ENCODE assay signal across 9 cellular contexts in genomic region chr4:110869862-110870577, GRCh38.
A peak's percentile ranks its signal among the peaks of the same experiment; 100 is the strongest.
DNase-seq lines count a peak whose midpoint lies in the region; ATAC-seq and TF ChIP-seq lines count a peak whose summit lies in the region.
"Had no signal": no experiment of that assay in that cellular context is flagged by ENCODE, and none has a peak within 500 bp of the region (broad histone marks: within the 10 kb centered on the region; RNA-seq: fewer than 3 reads in every experiment).

No MANE protein-coding gene starts in this region.

- H3K4me3 ChIP-seq in AG10803 (ENCODE audit: low read length) (no peak overlapping the region), uterus (no peak overlapping the region)

- DNase-seq in AG10803 (ENCODE audit: low read depth) (peak; percentile 18), OCI-M1 (lab: John Stamatoyannopoulos, UW) (peak; percentile 46), NCI-H1048 (lab: John Stamatoyannopoulos, UW) (no peak), NCI-H774 (lab: John Stamatoyannopoulos, UW) (no peak), uterus (no peak), NCI-H1092 treated with DMSO at 0.1 percent for 48 hours (lab: John Stamatoyannopoulos, UW) (no peak)
- DNase-seq: DMS 273 treated with DMSO at 0.1 percent for 48 hours had no signal

- no peaks in the 10 kb centered on the region for H3K27me3 ChIP-seq in uterus

- TF ChIP-seq POLR2A in uterus (IDR thresholded peaks at IDR 0.05): no peak

- intact Hi-C loops in uterus (cut with DNase I; ENCODE audit: low total_unique reads): no loop called here

- H3K36me3 ChIP-seq in uterus: no peaks in the 10 kb centered on the region

- no peaks in the 10 kb centered on the region for H3K4me1 ChIP-seq in uterus

- no peaks in the 10 kb centered on the region for H3K9me3 ChIP-seq in uterus

- TF ChIP-seq CTCF in AG10803 (conservative IDR thresholded peaks at IDR 0.05; ENCODE audit: low read length) (no peak), uterus (IDR thresholded peaks at IDR 0.05) (no peak)

- no peak overlapping the region for H3K27ac ChIP-seq in uterus

- ATAC-seq in GM19043 (IDR thresholded peaks at IDR 0.05; ENCODE audit: low read depth, unreplicated experiment): peak; percentile 76
- ATAC-seq in HG02981 (IDR thresholded peaks at IDR 0.05; ENCODE audit: unreplicated experiment): peak; percentile 88

Comparison
In these comparisons a context has a peak if more than half of its experiments do, and no peak if none do; other contexts are left out.
1. DNase-seq: peak in AG10803 (single experiment) and OCI-M1 (single experiment); none in NCI-H1048 (single experiment), NCI-H774 (single experiment), uterus (0 of 2) and NCI-H1092 treated with DMSO at 0.1 percent for 48 hours (single experiment).